20 cellular contexts compared by ENCODE assay signal in the genomic region with DNA sequence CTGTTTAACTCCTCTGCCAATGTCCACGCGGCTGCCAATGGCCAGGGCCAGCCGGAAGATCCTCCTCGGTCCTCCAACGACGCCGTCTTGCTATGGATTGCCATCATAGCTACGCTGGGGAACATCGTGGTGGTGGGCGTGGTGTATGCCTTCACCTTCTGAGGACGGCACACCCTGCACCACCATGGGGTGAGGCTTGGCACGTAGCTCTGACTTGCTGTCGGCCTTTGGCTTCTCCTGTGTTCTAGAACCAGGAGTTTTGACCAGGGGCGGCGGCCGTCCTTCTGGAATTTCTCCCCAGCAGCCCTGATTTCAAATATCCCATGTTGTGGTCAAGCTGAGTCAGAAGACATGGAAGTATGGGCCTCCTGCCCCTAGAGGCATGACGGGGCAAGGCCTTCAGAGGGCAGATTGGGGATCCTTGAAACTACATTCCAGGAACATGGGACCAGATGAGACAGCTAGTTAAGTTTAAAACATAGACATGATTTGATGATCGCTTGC. TPM values are rescaled to one million over a fixed set of nuclear protein-coding genes. Genes with fewer than 3 reads are reported as not detected.
A peak's percentile ranks its signal among the peaks of the same experiment; 100 is the strongest.
DNase-seq lines count a peak whose midpoint lies in the region; ATAC-seq and TF ChIP-seq lines count a peak whose summit lies in the region.
"Had no signal": no experiment of that assay in that cellular context is flagged by ENCODE, and none has a peak within 500 bp of the region (broad histone marks: within the 10 kb centered on the region; RNA-seq: fewer than 3 reads in every experiment).

No MANE protein-coding gene starts in this region.

- DNase-seq in NCI-H226 (peak; percentile 52), endodermal cell (no peak), retinal pigment epithelial cell (ENCODE audit: low read depth) (no peak), SK-N-DZ (ENCODE audit: low spot score) (no peak), anterior cingulate cortex (lab: John Stamatoyannopoulos, UW) (no peak), activated gamma-delta T cell (lab: John Stamatoyannopoulos, UW) (no peak)
- DNase-seq: activated CD4-positive, CD25-positive, alpha-beta regulatory T cell; activated naive CD4-positive, alpha-beta T cell; DMS79; H7; MM.1S; NCI-H2107; NCI-H748 treated with DMSO at 0.1 percent for 48 hours; RPMI8226; small intestine; stimulated activated naive CD8-positive, alpha-beta T cell treated with anti-CD3 and anti-CD28 coated beads, Interleukin-15, Interleukin-2, amounts not matched to agents 100 U/mL and 50 U/mL, for 24 hours had no signal

- no peaks in the 10 kb centered on the region for H3K9me3 Mint-ChIP-seq in endodermal cell

- H3K4me3 ChIP-seq in BLaER1 treated with 17β-estradiol and CSF1 and Interleukin-3, amounts not matched to agents 10 nM and 100 nM: no peak overlapping the region
- no peak overlapping the region for H3K4me3 ChIP-seq in endodermal cell (ENCODE audit: low read length)
- H3K4me3 ChIP-seq in retinal pigment epithelial cell (ENCODE audit: low read length): no peak overlapping the region
- H3K4me3 ChIP-seq: breast epithelium had no signal

- H3K27me3 ChIP-seq in BLaER1 treated with 17β-estradiol and CSF1 and Interleukin-3, amounts not matched to agents 10 nM and 100 nM: no peaks in the 10 kb centered on the region
- H3K27me3 ChIP-seq in endodermal cell (ENCODE audit: control insufficient read depth, insufficient read depth, low read length, poor library complexity, severe bottlenecking): no peaks in the 10 kb centered on the region
- H3K27me3 ChIP-seq: breast epithelium had no signal

- H4K20me1 ChIP-seq in BLaER1 treated with 17β-estradiol and CSF1 and Interleukin-3, amounts not matched to agents 10 nM and 100 nM: peaks cover 0 to 49% (median 17%) of the 10 kb centered on the region in 11 experiments; a peak in 13 of 22 replicates

- H3K9ac ChIP-seq in BLaER1 treated with 17β-estradiol and CSF1 and Interleukin-3, amounts not matched to agents 10 nM and 100 nM: no peak overlapping the region
- H3K9ac ChIP-seq in endodermal cell (ENCODE audit: extremely low read depth, low read length, poor library complexity, severe bottlenecking): no peak overlapping the region

- peak; percentile 33 for TF ChIP-seq CTCF in endodermal cell (conservative IDR thresholded peaks at IDR 0.05)
- TF ChIP-seq CTCF in retinal pigment epithelial cell (conservative IDR thresholded peaks at IDR 0.05; ENCODE audit: low read depth, low read length): peak; percentile 6

- H3K27ac Mint-ChIP-seq in endodermal cell: no peak overlapping the region

- peaks cover 5 to 43% (median 32%) of the 10 kb centered on the region in 11 experiments; a peak in 20 of 22 replicates for H3K36me3 ChIP-seq in BLaER1 treated with 17β-estradiol and CSF1 and Interleukin-3, amounts not matched to agents 10 nM and 100 nM
- H3K36me3 ChIP-seq in endodermal cell (ENCODE audit: control insufficient read depth, insufficient read depth, low read length): peaks cover 10% of the 10 kb centered on the region
- H3K36me3 ChIP-seq: breast epithelium had no signal

- peaks cover 26 to 75% (median 63%) of the 10 kb centered on the region in 10 experiments for H3K4me1 ChIP-seq in BLaER1 treated with 17β-estradiol and CSF1 and Interleukin-3, amounts not matched to agents 10 nM and 100 nM
- no peaks in the 10 kb centered on the region for H3K4me1 ChIP-seq in endodermal cell (ENCODE audit: control insufficient read depth, insufficient read depth, low read length)
- H3K4me1 ChIP-seq: breast epithelium had no signal

- WGBS in endodermal cell (ENCODE audit: insufficient coverage in 1 of 2, insufficient read length in 1 of 2), 2 experiments: 95 to 96% methylated on average over 16 to 18 of the region's 18 CpGs

- H3K27ac ChIP-seq in BLaER1 treated with 17β-estradiol and CSF1 and Interleukin-3, amounts not matched to agents 10 nM and 100 nM: no peak overlapping the region
- no peak overlapping the region for H3K27ac ChIP-seq in endodermal cell (ENCODE audit: low read depth, low read length)
- H3K27ac ChIP-seq: breast epithelium had no signal

- H3K27me3 Mint-ChIP-seq in endodermal cell (ENCODE audit: insufficient read depth): no peaks in the 10 kb centered on the region

- H3K36me3 Mint-ChIP-seq in endodermal cell (ENCODE audit: low read depth): peaks cover 3% of the 10 kb centered on the region

- no peaks in the 10 kb centered on the region for H3K9me3 ChIP-seq in BLaER1 treated with 17β-estradiol and CSF1 and Interleukin-3, amounts not matched to agents 10 nM and 100 nM (replicated peaks in 1 of 11)
- H3K9me3 ChIP-seq in endodermal cell (ENCODE audit: control insufficient read depth, low read length): no peaks in the 10 kb centered on the region
- H3K9me3 ChIP-seq: breast epithelium had no signal

- ATAC-seq in HG03521 (IDR thresholded peaks at IDR 0.05; ENCODE audit: unreplicated experiment): no peak
- ATAC-seq: stimulated activated naive CD8-positive, alpha-beta T cell treated with anti-CD3 and anti-CD28 coated beads, Interleukin-15, Interleukin-2, amounts not matched to agents 100 U/mL and 50 U/mL, for 24 hours had no signal

- no peak overlapping the region for H3K4me3 Mint-ChIP-seq in endodermal cell

- peak overlapping the region; percentile 53 to 78 (median 69); a peak in 19 of 22 replicates for H3K4me2 ChIP-seq in BLaER1 treated with 17β-estradiol and CSF1 and Interleukin-3, amounts not matched to agents 10 nM and 100 nM

- H3K4me1 Mint-ChIP-seq in endodermal cell: peaks cover 3% of the 10 kb centered on the region

RNA-seq across cellular contexts. Expression of a gene that starts 47.5 kb away (rescaled TPM):
- 10 to 100 TPM; 12.3 to 21.9 TPM for total RNA-seq in endodermal cell
- polyA plus RNA-seq in endodermal cell (2013, experiment 1 of 2): 55.9 TPM
- 52.1 TPM for polyA plus RNA-seq in endodermal cell (2013, experiment 2 of 2)
- 52.2 and 57.9 TPM in 2 replicates for polyA plus RNA-seq in SK-N-DZ (2014; cell fraction: cytosol; rRNA removed)
- polyA plus RNA-seq in SK-N-DZ (2014; cell fraction: nucleus; rRNA removed): 42.6 and 46.1 TPM in 2 replicates
- total RNA-seq: HT-29 had no signal
